ENCODE assay signal across 9 cellular contexts in genomic region chr12:6323995-6324711, GRCh38. TPM values are rescaled to one million over a fixed set of nuclear protein-coding genes. Genes with fewer than 3 reads are reported as not detected.
DNase-seq lines count a peak whose midpoint lies in the region; ATAC-seq and TF ChIP-seq lines count a peak whose summit lies in the region.
"Had no signal": no experiment of that assay in that cellular context is flagged by ENCODE, and none has a peak within 500 bp of the region (broad histone marks: within the 10 kb centered on the region; RNA-seq: fewer than 3 reads in every experiment).

No MANE protein-coding gene starts in this region.

- TF ChIP-seq CTCF in Peyer's patch (IDR thresholded peaks at IDR 0.05): no peak
- TF ChIP-seq CTCF in endodermal cell (conservative IDR thresholded peaks at IDR 0.05): no peak
- TF ChIP-seq CTCF in osteocyte (IDR thresholded peaks at IDR 0.05): no peak
- no peak for TF ChIP-seq CTCF in BE2C (IDR thresholded peaks at IDR 0.05; ENCODE audit: low read depth, low read length)

- H3K27me3 Mint-ChIP-seq in CD8-positive, alpha-beta memory T cell: no peaks in the 10 kb centered on the region
- H3K27me3 Mint-ChIP-seq in endodermal cell (ENCODE audit: insufficient read depth): no peaks in the 10 kb centered on the region
- H3K27me3 Mint-ChIP-seq in osteocyte (ENCODE audit: unreplicated experiment): no peaks in the 10 kb centered on the region

- no peaks in the 10 kb centered on the region for H3K27me3 ChIP-seq in CD8-positive, alpha-beta memory T cell (ENCODE audit: insufficient read depth, low read length, poor library complexity, severe bottlenecking)
- no peaks in the 10 kb centered on the region for H3K27me3 ChIP-seq in Peyer's patch
- no peaks in the 10 kb centered on the region for H3K27me3 ChIP-seq in endodermal cell (ENCODE audit: control insufficient read depth, insufficient read depth, low read length, poor library complexity, severe bottlenecking)
- H3K27me3 ChIP-seq in BE2C: no peaks in the 10 kb centered on the region

- POLR2A ChIA-PET in CD8-positive, alpha-beta memory T cell (lab: Charles Lee): interaction anchor here (0.8 to 3.1 kb wide), 3 partner anchors 12 to 147 kb away, joined by 3 to 22 read pairs (median 5); partner anchors contain the start of gene VAMP1

- H3K36me3 ChIP-seq in CD8-positive, alpha-beta memory T cell (ENCODE audit: insufficient read depth, low read length): peaks cover 14% of the 10 kb centered on the region
- H3K36me3 ChIP-seq in Peyer's patch (peaks cover 0 to 44% (median 4%) of the 10 kb centered on the region in 3 donors), endodermal cell (ENCODE audit: control insufficient read depth, insufficient read depth, low read length) (no peaks in the 10 kb centered on the region), BE2C (no peaks in the 10 kb centered on the region)

- H3K27ac ChIP-seq in CD8-positive, alpha-beta memory T cell (ENCODE audit: low read depth, low read length): no peak overlapping the region
- H3K27ac ChIP-seq in Peyer's patch: peak overlapping the region; percentile 62 to 84 (median 62)
- H3K27ac ChIP-seq in endodermal cell (ENCODE audit: low read depth, low read length): peak overlapping the region; percentile 91

- H3K4me3 Mint-ChIP-seq in CD8-positive, alpha-beta memory T cell: peak overlapping the region in 6 of 7 donors; percentile 79 to 88 (median 84)
- peak overlapping the region; percentile 34 for H3K4me3 Mint-ChIP-seq in endodermal cell
- peak overlapping the region; percentile 53 for H3K4me3 Mint-ChIP-seq in osteocyte (ENCODE audit: unreplicated experiment)

- peak overlapping the region; percentile 83 to 96 (median 93) for H3K27ac Mint-ChIP-seq in CD8-positive, alpha-beta memory T cell
- peak overlapping the region; percentile 86 for H3K27ac Mint-ChIP-seq in endodermal cell
- H3K27ac Mint-ChIP-seq in osteocyte (ENCODE audit: unreplicated experiment): peak overlapping the region; percentile 97

- no peak for TF ChIP-seq POLR2A in Peyer's patch (IDR thresholded peaks at IDR 0.05)

- H3K9me3 ChIP-seq in CD8-positive, alpha-beta memory T cell (ENCODE audit: low read length): no peaks in the 10 kb centered on the region
- H3K9me3 ChIP-seq in Peyer's patch (no peaks in the 10 kb centered on the region), endodermal cell (ENCODE audit: control insufficient read depth, low read length) (no peaks in the 10 kb centered on the region), BE2C (no peaks in the 10 kb centered on the region)

- no peaks in the 10 kb centered on the region for H3K9me3 Mint-ChIP-seq in CD8-positive, alpha-beta memory T cell
- H3K9me3 Mint-ChIP-seq in endodermal cell: no peaks in the 10 kb centered on the region
- no peaks in the 10 kb centered on the region for H3K9me3 Mint-ChIP-seq in osteocyte (ENCODE audit: unreplicated experiment)
- H3K9me3 Mint-ChIP-seq: activated B cell treated with CpG ODN at 0.5 μM for 24 hours had no signal

- DNase-seq in CD8-positive, alpha-beta memory T cell: no peak
- DNase-seq in Peyer's patch (no peak), endodermal cell (peak; percentile 75), osteocyte (ENCODE audit: extremely low spot score, unreplicated experiment) (no peak), C1 segment of cervical spinal cord (lab: John Stamatoyannopoulos, UW) (no peak), BE2C (no peak)
- DNase-seq: activated B cell treated with CpG ODN at 0.5 μM for 24 hours had no signal

- WGBS in endodermal cell (ENCODE audit: insufficient coverage in 1 of 2, insufficient read length in 1 of 2), 2 experiments: 40 to 56% methylated on average over 1 to 14 of the region's 19 CpGs

- CTCF ChIA-PET in CD8-positive, alpha-beta memory T cell (lab: Charles Lee): interaction anchor here (0.7 to 2.4 kb wide), 21 partner anchors 10 to 214 kb away, joined by 3 to 47 read pairs (median 4); partner anchors contain the start of gene VAMP1

- peaks cover 46 to 53% (median 51%) of the 10 kb centered on the region in 3 donors for H3K4me1 Mint-ChIP-seq in CD8-positive, alpha-beta memory T cell
- H3K4me1 Mint-ChIP-seq in endodermal cell: peaks cover 42% of the 10 kb centered on the region
- H3K4me1 Mint-ChIP-seq in osteocyte (ENCODE audit: unreplicated experiment): peaks cover 66% of the 10 kb centered on the region

- peaks cover 0 to 25% (median 2%) of the 10 kb centered on the region in 3 donors for H3K36me3 Mint-ChIP-seq in CD8-positive, alpha-beta memory T cell
- H3K36me3 Mint-ChIP-seq in endodermal cell (ENCODE audit: low read depth) (peaks cover 32% of the 10 kb centered on the region), osteocyte (ENCODE audit: unreplicated experiment) (peaks cover 7% of the 10 kb centered on the region)

- ATAC-seq in GM18867 (IDR thresholded peaks at IDR 0.05; ENCODE audit: unreplicated experiment): no peak
- no peak for ATAC-seq in GM21360 (IDR thresholded peaks at IDR 0.05; ENCODE audit: unreplicated experiment)

- H3K9ac ChIP-seq in endodermal cell (ENCODE audit: extremely low read depth, low read length, poor library complexity, severe bottlenecking): peak overlapping the region; percentile 21

- H3K4me3 ChIP-seq in CD8-positive, alpha-beta memory T cell (ENCODE audit: low read length): peak overlapping the region; percentile 22
- H3K4me3 ChIP-seq in Peyer's patch (peak overlapping the region in 1 of 4 donors; percentile 7), endodermal cell (ENCODE audit: low read length) (peak overlapping the region; percentile 8), BE2C (ENCODE audit: low read depth, low read length) (no peak overlapping the region)

- peaks cover 30% of the 10 kb centered on the region for H3K4me1 ChIP-seq in CD8-positive, alpha-beta memory T cell (ENCODE audit: insufficient read depth, low read length)
- H3K4me1 ChIP-seq in Peyer's patch (peaks cover 0 to 56% (median 9%) of the 10 kb centered on the region in 4 donors), endodermal cell (ENCODE audit: control insufficient read depth, insufficient read depth, low read length) (peaks cover 5% of the 10 kb centered on the region), BE2C (peaks cover 12% of the 10 kb centered on the region)

RNA-seq across cellular contexts. Expression of gene PLEKHG6, which starts 13.7 kb away (rescaled TPM):
- not detected for total RNA-seq in CD8-positive, alpha-beta memory T cell
- 0.72 TPM for polyA plus RNA-seq in CD8-positive, alpha-beta memory T cell
- total RNA-seq in Peyer's patch (100 to 1,000 TPM; 145 to 543 (median 176) TPM), endodermal cell (10 to 100 TPM; 24.8 to 37.2 TPM), osteocyte (0.21 and 0.55 TPM in 2 replicates)
- 7.1 TPM for polyA plus RNA-seq in endodermal cell (2013, experiment 1 of 2)
- 4.6 TPM for polyA plus RNA-seq in endodermal cell (2013, experiment 2 of 2)
- 0.23 TPM for polyA plus RNA-seq in BE2C (2012; ENCODE audit: insufficient read depth, insufficient read length, low read depth)
- total RNA-seq: activated B cell treated with CpG ODN at 0.5 μM for 24 hours had no signal

RNA-seq across cellular contexts. Expression of gene TNFRSF1A, which starts 17.7 kb away (rescaled TPM):
- total RNA-seq in CD8-positive, alpha-beta memory T cell: 10 to 100 TPM; 62.1 to 62.9 TPM
- polyA plus RNA-seq in CD8-positive, alpha-beta memory T cell: 57.1 TPM
- total RNA-seq in Peyer's patch: 100 to 1,000 TPM in 3 of 4 donors, 10 to 100 TPM in 1; 90.8 to 547 (median 393) TPM
- total RNA-seq in endodermal cell: 10 to 100 TPM; 43.2 to 86.2 TPM
- 39.7 TPM for polyA plus RNA-seq in endodermal cell (2013, experiment 1 of 2)
- polyA plus RNA-seq in endodermal cell (2013, experiment 2 of 2): 37.7 TPM
- 170 and 188 TPM in 2 replicates for total RNA-seq in osteocyte
- 15.8 TPM for polyA plus RNA-seq in BE2C (2012; ENCODE audit: insufficient read depth, insufficient read length, low read depth)
- total RNA-seq: activated B cell treated with CpG ODN at 0.5 μM for 24 hours had no signal

RNA-seq across cellular contexts. Expression of gene SCNN1A, which starts 51.2 kb away (rescaled TPM):
- total RNA-seq in CD8-positive, alpha-beta memory T cell: under 1 TPM; 0.77 to 0.93 TPM
- 0.49 TPM for polyA plus RNA-seq in CD8-positive, alpha-beta memory T cell
- total RNA-seq in Peyer's patch: 100 to 1,000 TPM in 3 of 4 donors, 10 to 100 TPM in 1; 93.3 to 275 (median 143) TPM
- 10 to 100 TPM; 32.1 to 87.7 TPM for total RNA-seq in endodermal cell
- 9.0 TPM for polyA plus RNA-seq in endodermal cell (2013, experiment 1 of 2)
- polyA plus RNA-seq in endodermal cell (2013, experiment 2 of 2): 4.3 TPM
- 2.5 and 3.2 TPM in 2 replicates for total RNA-seq in osteocyte
- not detected for polyA plus RNA-seq in BE2C (2012; ENCODE audit: insufficient read depth, insufficient read length, low read depth)
- total RNA-seq: activated B cell treated with CpG ODN at 0.5 μM for 24 hours had no signal

RNA-seq across cellular contexts. Expression of gene LTBR, which starts 59.8 kb away (rescaled TPM):
- 1 to 10 TPM in 1 of 2 experiments, under 1 TPM in 1; 0.51 to 1.4 TPM for total RNA-seq in CD8-positive, alpha-beta memory T cell
- not detected for polyA plus RNA-seq in CD8-positive, alpha-beta memory T cell
- total RNA-seq in Peyer's patch (100 to 1,000 TPM; 113 to 313 (median 294) TPM), endodermal cell (1 to 10 TPM; 8.4 to 9.1 TPM), osteocyte (16.4 and 17.0 TPM in 2 replicates)
- 1.5 TPM for polyA plus RNA-seq in endodermal cell (2013, experiment 1 of 2)
- 1.9 TPM for polyA plus RNA-seq in endodermal cell (2013, experiment 2 of 2)
- 1.2 TPM for polyA plus RNA-seq in BE2C (2012; ENCODE audit: insufficient read depth, insufficient read length, low read depth)

Comparison
In these comparisons a context has a peak if more than half of its experiments do, and no peak if none do; other contexts are left out.
1. H3K4me3 Mint-ChIP-seq: peak in every context shown above with its lines; median percentile 84 in CD8-positive, alpha-beta memory T cell; 53 in osteocyte; 34 in endodermal cell.
2. RNA of gene PLEKHG6, which starts 13.7 kb away (total RNA-seq): 145 to 543 TPM in Peyer's patch and 24.8 to 37.2 TPM in endodermal cell; 0.21 to 0.55 TPM in osteocyte and not detected in CD8-positive, alpha-beta memory T cell; every median in the first group is over 10 times any median in the second.
3. Peak in every context shown above with its lines, with median percentiles within 50 percentile points of each other: H3K27ac Mint-ChIP-seq.